Comparison of ENCODE assay signal across 1 cellular context in genomic region chr1:58883037-58883887, GRCh38.
TF ChIP-seq lines count a peak whose summit lies in the region.

No MANE protein-coding gene starts in this region.

TF ChIP-seq in HCT116, 20 proteins besides CTCF, POLR2A, EP300 and RAD21 (continued from another document):
- TF ChIP-seq REST (IDR thresholded peaks at IDR 0.05; ENCODE audit: low read depth) (no peak), EZH2phosphoT487 (IDR thresholded peaks at IDR 0.05; ENCODE audit: borderline replicate concordance) (no peak), SP1 (IDR thresholded peaks at IDR 0.05; ENCODE audit: low read depth) (peak; percentile 95), TCF7L2 (IDR thresholded peaks at IDR 0.05; ENCODE audit: borderline replicate concordance, extremely low read depth, insufficient read depth, insufficient read length) (peak; percentile 91), CBX3 (IDR thresholded peaks at IDR 0.05; ENCODE audit: low read depth) (peak; percentile 93)
